ENCODE assay signal across 11 cellular contexts in genomic region chr3:50676031-50676705, GRCh38. TPM values are rescaled to one million over a fixed set of nuclear protein-coding genes. Genes with fewer than 3 reads are reported as not detected.
DNase-seq lines count a peak whose midpoint lies in the region; ATAC-seq, FAIRE-seq and TF ChIP-seq lines count a peak whose summit lies in the region.
"Had no signal": no experiment of that assay in that cellular context is flagged by ENCODE, and none has a peak within 500 bp of the region (broad histone marks: within the 10 kb centered on the region; RNA-seq: fewer than 3 reads in every experiment).

No MANE protein-coding gene starts in this region.

- FAIRE-seq in H1 (lab: Jason Lieb, UNC): no peak

- H4K5ac ChIP-seq in H1 (ENCODE audit: insufficient read length, low read depth, low read length): no peak overlapping the region

- TF ChIP-seq POLR2A in H1 (IDR thresholded peaks at IDR 0.05; ENCODE audit: control extremely low read depth in 1 of 2, low read depth in 2 of 2, low read length in 2 of 2) (no peak), lower leg skin (IDR thresholded peaks at IDR 0.05) (no peak)

- no peak overlapping the region for H2BK5ac ChIP-seq in H1 (ENCODE audit: low read depth, low read length)

- no peak overlapping the region for H3K23ac ChIP-seq in H1 (ENCODE audit: insufficient read length)

- TF ChIP-seq EP300 in H1 (IDR thresholded peaks at IDR 0.05; ENCODE audit: borderline replicate concordance in 1 of 2, low read depth in 2 of 2, low read length in 2 of 2): no peak

- H3K27me3 ChIP-seq in PC-9 (ENCODE audit: insufficient read depth, low read depth) (no peaks in the 10 kb centered on the region), H1 (replicated peaks in 1 of 4; ENCODE audit: control insufficient read depth in 3 of 4, extremely low read depth in 1 of 4, insufficient read depth in 3 of 4, low read length in 3 of 4) (peaks cover 0 to 16% (median 14%) of the 10 kb centered on the region in 4 experiments; a peak in 6 of 7 replicates), psoas muscle (ENCODE audit: insufficient read depth in 3 of 3, low read length in 2 of 3) (peaks cover 4 to 27% (median 11%) of the 10 kb centered on the region in 3 donors)

- no peak overlapping the region for H3K18ac ChIP-seq in H1 (ENCODE audit: extremely low read depth, low read length)

- POLR2A ChIA-PET in PC-9 (lab: Charles Lee; ENCODE audit: unreplicated experiment): interaction anchor here (0.7 kb wide), 1 partner anchor 130 kb away, joined by 3 read pairs; no protein-coding TSS in a partner anchor
- POLR2A ChIA-PET in H1 (lab: Charles Lee; ENCODE audit: partially characterized antibody): interaction anchor here (0.7 to 0.9 kb wide), 2 partner anchors 19 to 143 kb away, joined by 3 to 4 read pairs; no protein-coding TSS in a partner anchor

- H3K27me3 Mint-ChIP-seq in activated T-cell treated with anti-CD3 and anti-CD28 coated beads, Interleukin-2, amount 50 U/mL, for 4 hours (ENCODE audit: low read depth): peaks cover 38% of the 10 kb centered on the region

- no peak overlapping the region for H2BK12ac ChIP-seq in H1 (ENCODE audit: low read depth, low read length)

- 0 out of 4 replicates have a peak, but pooled peaks of 1 of the 2 experiments have one; percentile 10 for TF ChIP-seq RAD21 in H1 (IDR thresholded peaks at IDR 0.05 in 1 of 2, conservative IDR thresholded peaks at IDR 0.05 in 1 of 2; ENCODE audit: low read depth in 2 of 2, low read length in 2 of 2)

- no peak overlapping the region for H2BK20ac ChIP-seq in H1 (ENCODE audit: low read length)

- H3K79me2 ChIP-seq in PC-9 (ENCODE audit: low read depth) (peaks cover 24% of the 10 kb centered on the region), H1 (ENCODE audit: control insufficient read depth in 1 of 2, insufficient read depth in 2 of 2, low read length in 2 of 2) (peaks cover 0 to 40% of the 10 kb centered on the region in 2 experiments; a peak in 2 of 4 replicates)

- H3K4me1 ChIP-seq in PC-9 (replicated peaks; ENCODE audit: insufficient read depth) (peaks cover 19% of the 10 kb centered on the region), H1 (replicated peaks in 1 of 4; ENCODE audit: control insufficient read depth in 3 of 4, insufficient read depth in 4 of 4, low read length in 3 of 4) (peaks cover 4 to 10% (median 6%) of the 10 kb centered on the region in 4 experiments), psoas muscle (no peaks in the 10 kb centered on the region)
- H3K4me1 ChIP-seq: prostate gland had no signal

- H4K20me1 ChIP-seq in PC-9 (ENCODE audit: insufficient read depth) (no peaks in the 10 kb centered on the region), H1 (replicated peaks in 1 of 2; ENCODE audit: control insufficient read depth in 1 of 2, insufficient read depth in 2 of 2, low read length in 2 of 2) (no peaks in the 10 kb centered on the region)

- H3K4me1 Mint-ChIP-seq in activated T-cell treated with anti-CD3 and anti-CD28 coated beads, Interleukin-2, amount 50 U/mL, for 4 hours (ENCODE audit: low read depth): peaks cover 10% of the 10 kb centered on the region

- H2BK15ac ChIP-seq in H1 (ENCODE audit: low read length): no peak overlapping the region

- no peak overlapping the region for H3K4ac ChIP-seq in H1 (replicated peaks; ENCODE audit: insufficient read length, low read depth, low read length)

- H4K8ac ChIP-seq in H1 (ENCODE audit: extremely low read depth, insufficient read depth, low read length): no peak overlapping the region

- CTCF ChIA-PET in PC-9 (lab: Charles Lee) (interaction anchor here (0.6 to 1.8 kb wide), 4 partner anchors 60 to 703 kb away, joined by 3 to 7 read pairs (median 5); no protein-coding TSS in a partner anchor), H1 (lab: Charles Lee; ENCODE audit: partially characterized antibody) (interaction anchor here (0.7 to 63.8 kb wide), 22 partner anchors 10 to 712 kb away, joined by 3 to 1262 read pairs (median 4); partner anchors contain the start of genes CISH and MAPKAPK3)

- no peak overlapping the region for H3K14ac ChIP-seq in H1 (ENCODE audit: insufficient read length)

- TSS peak; percentile 42 for BruUV-seq in PC-9 (replicated peaks; lab: Mats Ljungman, UMichigan)

- no peak overlapping the region for H4K91ac ChIP-seq in H1 (replicated peaks; ENCODE audit: insufficient read length, low read length)

- no peak overlapping the region for H2AK5ac ChIP-seq in H1 (ENCODE audit: low read depth, low read length)

- DNase-seq in activated T-cell treated with anti-CD3 and anti-CD28 coated beads, Interleukin-2, amount 50 U/mL, for 4 hours: no peak
- DNase-seq in activated T-cell treated with anti-CD3 and anti-CD28 coated beads, Interleukin-2, amount 50 U/mL, for 1 hour: no peak
- DNase-seq in PC-9 (no peak), H1 (ENCODE audit: low read depth in 1 of 2, low spot score in 2 of 2) (no peak), psoas muscle (no peak), iPS-NIHi11 (ENCODE audit: low spot score) (no peak), lower leg skin (ENCODE audit: low spot score in 2 of 2) (no peak)
- DNase-seq: HCEC 1CT, mammary epithelial cell had no signal

- peaks cover 4% of the 10 kb centered on the region; the same call in 1 of the 2 replicates for H3K23me2 ChIP-seq in H1 (ENCODE audit: low read depth, low read length)

- intact Hi-C loops in PC-9 (cut with micrococcal nuclease; ENCODE audit: unreplicated experiment) (loop anchor here (2.0 to 5.0 kb wide), 5 partner anchors 131 to 711 kb away; partner anchors contain the start of gene MANF), psoas muscle (cut with DNase I) (no loop called here), lower leg skin (cut with DNase I; ENCODE audit: low total_unique reads) (no loop called here)

- peaks cover 13% of the 10 kb centered on the region; the same call in 1 of the 2 replicates for H3F3A ChIP-seq in PC-9 (ENCODE audit: insufficient read depth, low read depth)

- no peaks in the 10 kb centered on the region for H3K9me3 ChIP-seq in PC-9 (ENCODE audit: insufficient read depth, low read depth)
- H3K9me3 ChIP-seq in H1 (ENCODE audit: insufficient read depth in 2 of 2, low read depth in 1 of 2, low read length in 1 of 2): no peaks in the 10 kb centered on the region
- no peaks in the 10 kb centered on the region for H3K9me3 ChIP-seq in psoas muscle
- H3K9me3 ChIP-seq: prostate gland had no signal

- H3K27ac ChIP-seq in PC-9: no peak overlapping the region; the same call in 1 of the 2 replicates
- no peak overlapping the region for H3K27ac ChIP-seq in H1 (ENCODE audit: low read depth, low read length)
- no peak overlapping the region for H3K27ac ChIP-seq in psoas muscle
- H3K27ac ChIP-seq: prostate gland had no signal

- 67% methylated on average over 7 of the region's 7 CpGs; no CpG with 5 or more reads in 1 of the 2 experiments for WGBS in H1 (ENCODE audit: extremely low coverage in 1 of 2, insufficient coverage in 1 of 2, insufficient read length in 1 of 2, insufficient replicate concordance in 2 of 2, low coverage in 1 of 2, low lambda C conversion rate in 2 of 2, missing lambda C conversion rate in 1 of 2), 2 experiments
- 81 to 89% (median 86%) methylated on average over 7 of the region's 7 CpGs for WGBS in psoas muscle, 3 donors
- WGBS in lower leg skin, 2 donors: 78 to 79% methylated on average over 7 of the region's 7 CpGs

- H2AFZ ChIP-seq in PC-9 (peak overlapping the region; percentile 90), H1 (ENCODE audit: low read length) (no peak overlapping the region)

- no peak overlapping the region for H2BK120ac ChIP-seq in H1 (replicated peaks; ENCODE audit: low read depth, low read length)

- no peak for ATAC-seq in activated T-cell treated with anti-CD3 and anti-CD28 coated beads, Interleukin-2, amount 50 U/mL, for 4 hours
- ATAC-seq in psoas muscle (no peak), HG03175 (IDR thresholded peaks at IDR 0.05; ENCODE audit: unreplicated experiment) (no peak)

- peak overlapping the region; percentile 95 for H3K4me2 ChIP-seq in PC-9
- peak overlapping the region; percentile 47 to 67 for H3K4me2 ChIP-seq in H1 (ENCODE audit: insufficient read depth in 1 of 2, low read depth in 2 of 2, low read length in 2 of 2)

- H3K4me3 Mint-ChIP-seq in activated T-cell treated with anti-CD3 and anti-CD28 coated beads, Interleukin-2, amount 50 U/mL, for 4 hours: peak overlapping the region; percentile 77

- H3K4me3 ChIP-seq in PC-9 (peak overlapping the region; percentile 76), H1 (ENCODE audit: extremely low read depth in 1 of 4, insufficient read depth in 2 of 4, low read depth in 3 of 4, low read length in 4 of 4) (peak overlapping the region in 3 of 4 experiments; percentile 51 to 81 (median 67); a peak in 5 of 8 replicates), psoas muscle (peak overlapping the region; percentile 65), lower leg skin (ENCODE audit: low read depth, poor library complexity, severe bottlenecking) (no peak overlapping the region)

- H3K9ac ChIP-seq in H1 (replicated peaks in 1 of 4; ENCODE audit: extremely low read depth in 1 of 4, low read depth in 3 of 4, low read length in 3 of 4): no peak overlapping the region

- no peaks in the 10 kb centered on the region for H3K9me2 ChIP-seq in PC-9 (ENCODE audit: insufficient read depth)

- H3K36me3 ChIP-seq in PC-9 (ENCODE audit: low read depth) (no peaks in the 10 kb centered on the region), H1 (ENCODE audit: control insufficient read depth in 2 of 4, insufficient read depth in 4 of 4, low read length in 3 of 4) (no peaks in the 10 kb centered on the region), psoas muscle (ENCODE audit: insufficient read depth in 1 of 2, low read depth in 1 of 2) (no peaks in the 10 kb centered on the region)
- H3K36me3 ChIP-seq: prostate gland had no signal

- no peak overlapping the region for H3K56ac ChIP-seq in H1 (replicated peaks; ENCODE audit: insufficient read length, low read depth, low read length)

- TF ChIP-seq CTCF in PC-9 (conservative IDR thresholded peaks at IDR 0.05): no peak
- TF ChIP-seq CTCF in H1 (IDR thresholded peaks at IDR 0.05; ENCODE audit: control extremely low read depth in 1 of 3, insufficient read depth in 1 of 3, low read depth in 1 of 3, low read length in 3 of 3): peak in 1 of 3 experiments; percentile 5; a peak in 1 of 4 replicates
- no peak for TF ChIP-seq CTCF in psoas muscle (IDR thresholded peaks at IDR 0.05)
- TF ChIP-seq CTCF in lower leg skin (IDR thresholded peaks at IDR 0.05): no peak

- H3K36me3 Mint-ChIP-seq in activated T-cell treated with anti-CD3 and anti-CD28 coated beads, Interleukin-2, amount 50 U/mL, for 4 hours (ENCODE audit: insufficient read depth): no peaks in the 10 kb centered on the region

- H3K9me3 Mint-ChIP-seq in activated T-cell treated with anti-CD3 and anti-CD28 coated beads, Interleukin-2, amount 50 U/mL, for 4 hours: no peaks in the 10 kb centered on the region

- no peaks in the 10 kb centered on the region for H3K79me1 ChIP-seq in H1 (ENCODE audit: low read depth, low read length)

RNA-seq across cellular contexts. Expression of gene DOCK3, which starts 1.4 kb away (rescaled TPM):
- total RNA-seq in activated T-cell treated with anti-CD3 and anti-CD28 coated beads, Interleukin-2, amount 50 U/mL, for 4 hours: 1 to 10 TPM; 1.2 to 1.7 (median 1.5) TPM
- total RNA-seq in PC-9 (2021) (15.2 and 16.9 TPM in 2 replicates), psoas muscle (under 1 TPM; 0.46 to 0.91 (median 0.88) TPM), lower leg skin (1 to 10 TPM; 2.0 to 4.5 (median 3.0) TPM)
- 4.6 and 5.0 TPM in 2 replicates for total RNA-seq in H1 (2021; fragmentation: NEBNext Ultra II Directional; extraction: Animal tissue kit (Norgen Biotek cat#: 25700))
- polyA plus RNA-seq in H1 (2011; rRNA removed) (2.7 and 3.6 TPM in 2 replicates), psoas muscle (under 1 TPM; 0.01 to 0.91 (median 0.21) TPM)
- polyA plus RNA-seq in H1 (2011; cell fraction: cytosol; rRNA removed): 3.1 TPM
- 13.9 TPM for polyA plus RNA-seq in H1 (2011; cell fraction: nucleus; rRNA removed)
- polyA plus RNA-seq in H1 (2012, experiment 1 of 2): 3.8 to 5.0 TPM (median 4.6 TPM) in 4 replicates
- 0.35 TPM for polyA plus RNA-seq in H1 (2012, experiment 2 of 2)
- polyA plus RNA-seq in H1 (2013, experiment 1 of 2): 2.4 TPM
- 2.2 TPM for polyA plus RNA-seq in H1 (2013, experiment 2 of 2)
- 10.1 and 12.7 TPM in 2 replicates for polyA minus RNA-seq in H1 (2011; rRNA and poly(A)+ RNA removed)
- 3.2 TPM for polyA minus RNA-seq in H1 (2011; cell fraction: cytosol; rRNA and poly(A)+ RNA removed)
- polyA minus RNA-seq in H1 (2011; cell fraction: nucleus; rRNA and poly(A)+ RNA removed): 17.4 TPM

RNA-seq across cellular contexts. Expression of gene MAPKAPK3, which starts 59.2 kb away (rescaled TPM):
- total RNA-seq in activated T-cell treated with anti-CD3 and anti-CD28 coated beads, Interleukin-2, amount 50 U/mL, for 4 hours: 100 to 1,000 TPM; 174 to 225 (median 210) TPM
- 88.2 and 99.5 TPM in 2 replicates for total RNA-seq in PC-9 (2021)
- 52.7 and 65.4 TPM in 2 replicates for total RNA-seq in H1 (2021; fragmentation: NEBNext Ultra II Directional; extraction: Animal tissue kit (Norgen Biotek cat#: 25700))
- 87.9 and 99.8 TPM in 2 replicates for polyA plus RNA-seq in H1 (2011; rRNA removed)
- polyA plus RNA-seq in H1 (2011; cell fraction: cytosol; rRNA removed): 82.8 TPM
- polyA plus RNA-seq in H1 (2011; cell fraction: nucleus; rRNA removed): 79.2 TPM
- polyA plus RNA-seq in H1 (2012, experiment 1 of 2): 48.0 to 63.0 TPM (median 59.2 TPM) in 4 replicates
- polyA plus RNA-seq in H1 (2012, experiment 2 of 2): 82.4 TPM
- 39.1 TPM for polyA plus RNA-seq in H1 (2013, experiment 1 of 2)
- 40.2 TPM for polyA plus RNA-seq in H1 (2013, experiment 2 of 2)
- 77.9 and 129 TPM in 2 replicates for polyA minus RNA-seq in H1 (2011; rRNA and poly(A)+ RNA removed)
- 31.9 TPM for polyA minus RNA-seq in H1 (2011; cell fraction: cytosol; rRNA and poly(A)+ RNA removed)
- polyA minus RNA-seq in H1 (2011; cell fraction: nucleus; rRNA and poly(A)+ RNA removed): 34.5 TPM
- total RNA-seq in psoas muscle: 100 to 1,000 TPM in 3 of 4 donors, 10 to 100 TPM in 1; 88.2 to 277 (median 187) TPM
- 100 to 1,000 TPM; 213 to 409 (median 328) TPM for polyA plus RNA-seq in psoas muscle
- 100 to 1,000 TPM in 2 of 4 donors, 10 to 100 TPM in 2; 65.2 to 128 (median 91.7) TPM for total RNA-seq in lower leg skin
